In the genomic region with DNA sequence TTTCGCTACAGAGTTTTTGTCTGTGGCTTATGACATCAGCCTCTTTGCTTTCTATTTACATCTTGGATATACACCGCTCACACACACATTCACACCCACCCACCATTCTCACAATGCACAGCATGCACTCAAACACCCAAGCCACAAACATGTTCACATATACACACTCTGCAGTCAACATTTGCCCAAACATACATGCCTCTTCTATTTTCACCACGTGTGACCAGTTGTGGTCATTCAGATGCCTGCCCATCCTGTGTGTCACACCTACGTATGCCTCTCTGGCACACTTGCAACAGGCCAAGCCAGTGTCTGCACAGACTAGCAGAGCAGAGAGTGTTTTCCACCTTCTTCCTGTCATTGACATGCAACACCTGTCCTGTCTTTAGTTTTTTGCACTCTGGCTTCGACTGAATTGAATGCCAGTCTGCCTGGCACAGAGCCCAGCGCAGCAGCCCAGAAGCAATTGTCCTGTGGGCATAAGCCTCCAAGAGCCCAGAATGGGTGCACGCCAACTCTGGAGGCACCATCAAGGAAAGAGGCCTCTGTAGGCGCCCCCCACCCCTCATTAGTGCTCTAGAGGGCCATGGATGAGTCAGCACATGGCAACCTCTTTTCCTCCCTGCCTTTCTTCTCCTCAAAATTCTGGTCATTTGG, we compare ENCODE assay signal across 13 cellular contexts. TPM values are rescaled to one million over a fixed set of nuclear protein-coding genes. Genes with fewer than 3 reads are reported as not detected.
DNase-seq lines count a peak whose midpoint lies in the region; TF ChIP-seq lines count a peak whose summit lies in the region.
"Had no signal": no experiment of that assay in that cellular context is flagged by ENCODE, and none has a peak within 500 bp of the region (broad histone marks: within the 10 kb centered on the region; RNA-seq: fewer than 3 reads in every experiment).

No MANE protein-coding gene starts in this region.

- no peak overlapping the region for H3K27ac Mint-ChIP-seq in activated CD4-positive, alpha-beta memory T cell treated with anti-CD3 and anti-CD28 coated beads, Interleukin-2, amount 10 ng/mL, durations not matched to agents 7 days and 5 days
- H3K27ac Mint-ChIP-seq: CD8-positive, alpha-beta T cell had no signal

- no peak overlapping the region for H3K4me3 Mint-ChIP-seq in activated CD4-positive, alpha-beta memory T cell treated with anti-CD3 and anti-CD28 coated beads, Interleukin-2, amount 10 ng/mL, durations not matched to agents 7 days and 5 days
- H3K4me3 Mint-ChIP-seq: CD8-positive, alpha-beta T cell had no signal

- no peak overlapping the region for H3K4me3 ChIP-seq in GM06990 (replicated peaks; ENCODE audit: low read depth, low read length)
- H3K4me3 ChIP-seq: esophagus squamous epithelium had no signal

- H3K36me3 Mint-ChIP-seq in activated CD4-positive, alpha-beta memory T cell treated with anti-CD3 and anti-CD28 coated beads, Interleukin-2, amount 10 ng/mL, durations not matched to agents 7 days and 5 days (ENCODE audit: low read depth) = no peaks in the 10 kb centered on the region
- H3K36me3 Mint-ChIP-seq: CD8-positive, alpha-beta T cell had no signal

- H3K27me3 Mint-ChIP-seq in activated CD4-positive, alpha-beta memory T cell treated with anti-CD3 and anti-CD28 coated beads, Interleukin-2, amount 10 ng/mL, durations not matched to agents 7 days and 5 days = peaks cover 23% of the 10 kb centered on the region

- H3K9me3 Mint-ChIP-seq in activated CD4-positive, alpha-beta memory T cell treated with anti-CD3 and anti-CD28 coated beads, Interleukin-2, amount 10 ng/mL, durations not matched to agents 7 days and 5 days = no peaks in the 10 kb centered on the region
- H3K9me3 Mint-ChIP-seq: CD8-positive, alpha-beta T cell had no signal

- no peaks in the 10 kb centered on the region for H3K36me3 ChIP-seq in GM06990 (ENCODE audit: control insufficient read depth, insufficient read depth, low read length)
- H3K36me3 ChIP-seq: brain microvascular endothelial cell, esophagus squamous epithelium had no signal

- H3K4me1 Mint-ChIP-seq in activated CD4-positive, alpha-beta memory T cell treated with anti-CD3 and anti-CD28 coated beads, Interleukin-2, amount 10 ng/mL, durations not matched to agents 7 days and 5 days = peaks cover 4% of the 10 kb centered on the region

- CTCF ChIA-PET in activated CD4-positive, alpha-beta memory T cell treated with anti-CD3 and anti-CD28 coated beads, Interleukin-2, amount 10 ng/mL, durations not matched to agents 7 days and 5 days (lab: Charles Lee) = no interaction called here

- DNase-seq in C1 segment of cervical spinal cord (lab: John Stamatoyannopoulos, UW) (peak in 12 of 14 donors; percentile 9 to 81 (median 42)), GM06990 (ENCODE audit: extremely low read depth, insufficient read length) (peak; percentile 30), NCI-H774 (lab: John Stamatoyannopoulos, UW) (peak; percentile 93), inferior parietal cortex (ENCODE audit: extremely low spot score) (peak; percentile 32), HuH-7 (ENCODE audit: low spot score) (no peak), MV-4-11 (lab: John Stamatoyannopoulos, UW) (no peak), AML-193 (lab: John Stamatoyannopoulos, UW) (no peak)
- DNase-seq in activated CD4-positive, alpha-beta memory T cell treated with anti-CD3 and anti-CD28 coated beads, Interleukin-2, amount 10 ng/mL, durations not matched to agents 7 days and 5 days = no peak
- DNase-seq: brain microvascular endothelial cell, esophagus squamous epithelium, NCI-H526 treated with DMSO at 0.1 percent for 48 hours, T-helper 2 cell had no signal

- no peaks in the 10 kb centered on the region for H3K27me3 ChIP-seq in GM06990 (replicated peaks; ENCODE audit: control insufficient read depth, insufficient read depth, low read length)
- H3K27me3 ChIP-seq: brain microvascular endothelial cell had no signal

- no peak for TF ChIP-seq CTCF in GM06990 (IDR thresholded peaks at IDR 0.05; ENCODE audit: insufficient read depth, low read length, poor library complexity, severe bottlenecking)

- POLR2A ChIA-PET in activated CD4-positive, alpha-beta memory T cell treated with anti-CD3 and anti-CD28 coated beads, Interleukin-2, amount 10 ng/mL, durations not matched to agents 7 days and 5 days (lab: Charles Lee) = no interaction called here

RNA-seq across cellular contexts. Expression of a gene that starts 37.7 kb away (rescaled TPM):
- under 1 TPM; 0.10 to 0.25 TPM for total RNA-seq in activated CD4-positive, alpha-beta memory T cell treated with anti-CD3 and anti-CD28 coated beads, Interleukin-2, amount 10 ng/mL, durations not matched to agents 7 days and 5 days
- total RNA-seq: CD8-positive, alpha-beta T cell had no signal

Comparison
In these comparisons a context has a peak if more than half of its experiments do, and no peak if none do; other contexts are left out.
1. DNase-seq: peak in C1 segment of cervical spinal cord (12 of 14), GM06990 (single experiment), NCI-H774 (single experiment) and inferior parietal cortex (single experiment); none in HuH-7 (single experiment), MV-4-11 (single experiment), activated CD4-positive, alpha-beta memory T cell treated with anti-CD3 and anti-CD28 coated beads, Interleukin-2, amount 10 ng/mL, durations not matched to agents 7 days and 5 days (single experiment) and AML-193 (0 of 2).